ENCODE assay signal across 16 cellular contexts in the genomic region with DNA sequence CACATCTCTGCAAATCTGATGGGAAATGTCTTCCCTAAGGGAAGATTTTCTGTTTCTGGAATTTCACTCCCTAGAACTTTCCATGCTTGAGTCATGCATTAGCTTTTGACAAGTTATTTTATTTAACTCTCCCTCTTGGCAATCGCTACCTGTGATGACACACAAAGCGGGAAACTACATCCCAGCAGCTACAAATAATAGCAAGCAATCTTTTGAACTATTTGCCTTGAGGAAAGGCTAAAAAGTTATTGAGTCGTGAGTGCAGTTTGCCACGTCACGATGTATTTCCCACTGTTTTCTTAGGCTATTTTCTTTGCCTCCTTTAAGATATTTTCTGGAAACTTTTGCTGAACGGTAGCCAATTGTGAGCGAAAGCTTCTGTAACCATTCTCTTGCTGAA.
DNase-seq lines count a peak whose midpoint lies in the region; ATAC-seq, FAIRE-seq and TF ChIP-seq lines count a peak whose summit lies in the region.
"Had no signal": no experiment of that assay in that cellular context is flagged by ENCODE, and none has a peak within 500 bp of the region (broad histone marks: within the 10 kb centered on the region; RNA-seq: fewer than 3 reads in every experiment).

No MANE protein-coding gene starts in this region.

- H4K20me1 ChIP-seq in keratinocyte (ENCODE audit: control insufficient read depth, extremely low read depth, insufficient read depth, low read length): no peaks in the 10 kb centered on the region

- WGBS in aorta, 2 donors: 10 to 14% methylated on average over 7 of the region's 7 CpGs
- WGBS in suprapubic skin: 40% methylated on average over 7 of the region's 7 CpGs
- WGBS in gastroesophageal sphincter (ENCODE audit: low coverage in 1 of 2), 2 donors: 30 to 43% methylated on average over 4 to 7 of the region's 7 CpGs

- H3K27me3 ChIP-seq in keratinocyte (ENCODE audit: control insufficient read depth, extremely low read depth, insufficient read depth, low read length) (no peaks in the 10 kb centered on the region), aorta (ENCODE audit: control insufficient read depth in 1 of 2, insufficient read depth in 2 of 2, low read length in 1 of 2) (no peaks in the 10 kb centered on the region), suprapubic skin (no peaks in the 10 kb centered on the region), gastroesophageal sphincter (no peaks in the 10 kb centered on the region)
- H3K27me3 ChIP-seq: breast epithelium, Peyer's patch had no signal

- no peaks in the 10 kb centered on the region for H3K79me2 ChIP-seq in keratinocyte (ENCODE audit: control insufficient read depth, insufficient read depth, low read length)

- TF ChIP-seq EP300 in suprapubic skin (IDR thresholded peaks at IDR 0.05): no peak
- no peak for TF ChIP-seq EP300 in gastroesophageal sphincter (IDR thresholded peaks at IDR 0.05)

- no peaks in the 10 kb centered on the region for H3K9me1 ChIP-seq in keratinocyte (ENCODE audit: control insufficient read depth, extremely low read depth, insufficient read depth, low read length)

- H3K4me3 ChIP-seq in keratinocyte (ENCODE audit: control insufficient read depth in 2 of 3, extremely low read depth in 1 of 3, insufficient read depth in 2 of 3, low read depth in 1 of 3, low read length in 3 of 3): no peak overlapping the region
- H3K4me3 ChIP-seq in aorta (ENCODE audit: low read length in 2 of 2): no peak overlapping the region
- no peak overlapping the region for H3K4me3 ChIP-seq in suprapubic skin
- H3K4me3 ChIP-seq in gastroesophageal sphincter: no peak overlapping the region
- H3K4me3 ChIP-seq: GM23338, Peyer's patch had no signal

- peak overlapping the region; percentile 38 for H2AFZ ChIP-seq in keratinocyte (ENCODE audit: control insufficient read depth, low read length)
- H2AFZ ChIP-seq: GM23338 had no signal

- H3K4me1 ChIP-seq in keratinocyte (ENCODE audit: control insufficient read depth, extremely low read depth, insufficient read depth, low read length) (peaks cover 10% of the 10 kb centered on the region), aorta (ENCODE audit: control insufficient read depth in 1 of 2, insufficient read depth in 2 of 2, low read length in 2 of 2) (peaks cover 3 to 7% of the 10 kb centered on the region in 2 donors), suprapubic skin (peaks cover 4% of the 10 kb centered on the region), gastroesophageal sphincter (peaks cover 0 to 13% (median 0%) of the 10 kb centered on the region in 3 donors)
- H3K4me1 ChIP-seq: Peyer's patch had no signal

- no peak for TF ChIP-seq POLR2A in suprapubic skin (IDR thresholded peaks at IDR 0.05)
- TF ChIP-seq POLR2A in gastroesophageal sphincter (IDR thresholded peaks at IDR 0.05): no peak

- dilution Hi-C loops in keratinocyte (cut with MboI; ENCODE audit: extremely low pct_ligation_motif_present, low sequenced_read_pairs): no loop called here

- H3K9ac ChIP-seq in keratinocyte (ENCODE audit: control insufficient read depth, extremely low read depth, insufficient read depth, low read length): no peak overlapping the region

- peak overlapping the region; percentile 37 for H3K4me2 ChIP-seq in keratinocyte (ENCODE audit: control insufficient read depth, extremely low read depth, insufficient read depth, low read depth, low read length)
- H3K4me2 ChIP-seq: GM23338 had no signal

- ATAC-seq in aorta (ENCODE audit: low FRiP score) (peak; percentile 73), gastroesophageal sphincter (no peak)
- ATAC-seq: GM23338, left colon had no signal

- peak; percentile 69 for FAIRE-seq in keratinocyte (lab: Jason Lieb, UNC)
- FAIRE-seq: TTC549 had no signal

- H3K9me3 ChIP-seq in keratinocyte (ENCODE audit: control insufficient read depth, low read depth, low read length) (no peaks in the 10 kb centered on the region), aorta (ENCODE audit: control insufficient read depth, low read length) (no peaks in the 10 kb centered on the region), suprapubic skin (no peaks in the 10 kb centered on the region), gastroesophageal sphincter (no peaks in the 10 kb centered on the region)
- H3K9me3 ChIP-seq: breast epithelium, Peyer's patch had no signal

- TF ChIP-seq CTCF in keratinocyte (optimal IDR thresholded peaks at IDR 0.05 in 1 of 3, IDR thresholded peaks at IDR 0.05 in 1 of 3, conservative IDR thresholded peaks at IDR 0.05 in 1 of 3; ENCODE audit: extremely low read depth in 1 of 3, insufficient read depth in 2 of 3, low read length in 3 of 3) (no peak), suprapubic skin (IDR thresholded peaks at IDR 0.05) (no peak), gastroesophageal sphincter (IDR thresholded peaks at IDR 0.05) (no peak)

- DNase-seq in M059J (ENCODE audit: low read depth): peak; percentile 77
- peak; percentile 11 for DNase-seq in brain pericyte (ENCODE audit: low read depth, low spot score)
- DNase-seq in keratinocyte (ENCODE audit: low read depth, low spot score): no peak
- peak in 1 of 2 donors; percentile 61 for DNase-seq in aorta
- no peak for DNase-seq in suprapubic skin (ENCODE audit: low spot score in 2 of 2)
- no peak for DNase-seq in activated CD4-positive, CD25-positive, alpha-beta regulatory T cell treated with anti-CD3 and anti-CD28 coated beads, Interleukin-2, amount 50 U/mL, for 72 hours
- DNase-seq: activated CD4-positive, alpha-beta T cell treated with anti-CD3 and anti-CD28 coated beads, Interleukin-2, amount 50 U/mL, for 48 hours; activated naive CD4-positive, alpha-beta T cell treated with Interleukin-2 at 50 U/mL for 16 hours; C1 segment of cervical spinal cord; DMS 273 treated with DMSO at 0.1 percent for 48 hours; left colon; Peyer's patch had no signal

- no peaks in the 10 kb centered on the region for H3K36me3 ChIP-seq in keratinocyte (ENCODE audit: control insufficient read depth in 2 of 2, extremely low read depth in 1 of 2, insufficient read depth in 2 of 2, low read length in 2 of 2)
- no peaks in the 10 kb centered on the region for H3K36me3 ChIP-seq in aorta (ENCODE audit: control insufficient read depth in 1 of 2, insufficient read depth in 2 of 2, low read length in 1 of 2)
- H3K36me3 ChIP-seq in suprapubic skin: no peaks in the 10 kb centered on the region
- no peaks in the 10 kb centered on the region for H3K36me3 ChIP-seq in gastroesophageal sphincter
- H3K36me3 ChIP-seq: breast epithelium, Peyer's patch had no signal

- H3K27ac ChIP-seq in keratinocyte (ENCODE audit: control insufficient read depth, insufficient read depth, low read length) (no peak overlapping the region), aorta (ENCODE audit: low read depth in 1 of 2, low read length in 2 of 2) (no peak overlapping the region), suprapubic skin (no peak overlapping the region), gastroesophageal sphincter (peak overlapping the region in 1 of 4 donors; percentile 36)

- intact Hi-C loops in aorta (cut with DNase I): loop anchor here (5.0 to 10.0 kb wide), 3 partner anchors 158 to 488 kb away; a partner anchor contains a TSS

Comparison
In these comparisons a context has a peak if more than half of its experiments do, and no peak if none do; other contexts are left out.
1. DNase-seq: peak in M059J (single experiment) and brain pericyte (single experiment); none in keratinocyte (single experiment), suprapubic skin (0 of 2) and activated CD4-positive, CD25-positive, alpha-beta regulatory T cell treated with anti-CD3 and anti-CD28 coated beads, Interleukin-2, amount 50 U/mL, for 72 hours (single experiment).